ENCODE assay signal across 12 cellular contexts in the genomic region with DNA sequence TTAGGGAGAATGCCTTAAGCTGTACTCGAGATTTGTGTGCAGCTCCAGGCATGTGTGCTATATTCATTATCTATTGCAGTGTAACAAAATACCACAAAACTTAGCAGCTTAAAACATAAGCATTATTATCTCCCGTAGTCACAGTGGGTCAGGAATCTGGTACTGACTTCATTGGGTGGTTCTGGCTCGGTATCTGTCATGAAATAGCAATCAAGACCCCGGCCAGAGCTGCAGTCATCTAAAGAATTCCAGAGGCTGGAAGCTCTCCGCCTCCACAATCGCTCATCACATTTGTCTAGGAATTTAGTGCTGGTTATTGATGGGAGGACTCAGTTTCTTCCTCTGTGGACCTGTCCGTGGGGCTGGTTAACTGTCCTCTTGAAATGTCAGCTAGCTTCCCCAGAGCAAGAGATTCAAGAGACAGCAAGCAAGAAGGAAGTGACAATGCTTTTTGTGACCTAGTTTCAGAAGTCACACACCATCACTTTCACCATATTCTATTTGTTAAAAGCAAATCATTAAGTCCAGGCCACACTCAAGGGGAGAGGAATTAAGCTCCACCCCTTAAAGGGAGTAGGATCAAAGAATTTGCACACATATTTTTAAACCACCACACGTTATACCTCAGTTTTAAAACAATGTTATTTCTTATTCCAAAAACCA.
"Had no signal": no experiment of that assay in that cellular context is flagged by ENCODE, and none has a peak within 500 bp of the region (broad histone marks: within the 10 kb centered on the region; RNA-seq: fewer than 3 reads in every experiment).

No MANE protein-coding gene starts in this region.

- ATAC-seq: naive thymus-derived CD8-positive, alpha-beta T cell; right lobe of liver; stimulated activated naive B cell treated with anti-CD40 and anti-IgM and Interleukin-4, amounts not matched to agents 10 μg/mL and 1 μg/mL and 100 μg/mL, for 72 hours had no signal

- H3K36me3 ChIP-seq: ascending aorta, neutrophil, right lobe of liver, transverse colon had no signal

- H3K9me3 ChIP-seq: ascending aorta, neutrophil, right lobe of liver, transverse colon had no signal

- H3K27ac ChIP-seq: neutrophil, right lobe of liver, transverse colon had no signal

- H3K4me3 ChIP-seq: ascending aorta, right lobe of liver, transverse colon had no signal

- H3K27me3 ChIP-seq: ascending aorta, neutrophil, right lobe of liver, transverse colon had no signal

- DNase-seq: activated CD4-positive, alpha-beta memory T cell treated with anti-CD3 and anti-CD28 coated beads, Interleukin-2, amount 10 ng/mL, durations not matched to agents 7 days and 5 days; activated CD4-positive, CD25-positive, alpha-beta regulatory T cell treated with anti-CD3 and anti-CD28 coated beads, Interleukin-2, amount 50 U/mL, for 72 hours; activated CD8-positive, alpha-beta memory T cell treated with anti-CD3 and anti-CD28 coated beads, Interleukin-2, amount 50 U/mL, for 48 hours; caudate nucleus; hypothalamus; naive thymus-derived CD8-positive, alpha-beta T cell; right lobe of liver; stimulated activated CD4-positive, alpha-beta T cell treated with anti-CD3 and anti-CD28 coated beads, Interleukin-2, amount 100 ng/mL, for 24 hours; stimulated activated naive B cell treated with anti-CD40 and anti-IgM and Interleukin-4, amounts not matched to agents 10 μg/mL and 1 μg/mL and 100 μg/mL, for 72 hours; transverse colon had no signal
